In genomic region chr19:14443632-14444216, GRCh38 we compare ENCODE assay signal across 19 cellular contexts. TPM values are rescaled to one million over a fixed set of nuclear protein-coding genes. Genes with fewer than 3 reads are reported as not detected.
DNase-seq lines count a peak whose midpoint lies in the region; ATAC-seq, FAIRE-seq and TF ChIP-seq lines count a peak whose summit lies in the region.
"Had no signal": no experiment of that assay in that cellular context is flagged by ENCODE, and none has a peak within 500 bp of the region (broad histone marks: within the 10 kb centered on the region; RNA-seq: fewer than 3 reads in every experiment).

No MANE protein-coding gene starts in this region.

- peaks cover 21 to 52% of the 10 kb centered on the region in 2 experiments for H3K36me3 ChIP-seq in HepG2 (replicated peaks in 1 of 2; ENCODE audit: control insufficient read depth in 1 of 2, insufficient read depth in 2 of 2, low read length in 2 of 2)
- peaks cover 0 to 56% (median 22%) of the 10 kb centered on the region in 4 donors for H3K36me3 ChIP-seq in right lobe of liver
- peaks cover 24 to 50% of the 10 kb centered on the region in 2 experiments for H3K36me3 ChIP-seq in GM12878 (ENCODE audit: control insufficient read depth in 2 of 2, insufficient read depth in 2 of 2, low read length in 1 of 2)

- ATAC-seq in HepG2 (no peak), right lobe of liver (no peak), GM12878 (no peak)

- H3K79me2 ChIP-seq in HepG2 (ENCODE audit: insufficient read depth, low read length) (peaks cover 4% of the 10 kb centered on the region), GM12878 (ENCODE audit: control insufficient read depth, insufficient read depth, low read length) (peaks cover 19% of the 10 kb centered on the region)

- H3K4me3 ChIP-seq in HepG2 (replicated peaks in 1 of 3; ENCODE audit: insufficient read depth in 1 of 3, low read depth in 2 of 3, low read length in 3 of 3) (no peak overlapping the region), right lobe of liver (no peak overlapping the region), GM12878 (no peak overlapping the region)
- H3K4me3 ChIP-seq: BLaER1 treated with 17β-estradiol and CSF1 and Interleukin-3, amounts not matched to agents 10 nM and 100 nM had no signal

- H3K9me3 ChIP-seq in HepG2 (ENCODE audit: low read length) (no peaks in the 10 kb centered on the region), right lobe of liver (no peaks in the 10 kb centered on the region), GM12878 (replicated peaks; ENCODE audit: control insufficient read depth, insufficient read depth, low read length) (no peaks in the 10 kb centered on the region)
- H3K9me3 ChIP-seq: BLaER1 treated with 17β-estradiol and CSF1 and Interleukin-3, amounts not matched to agents 10 nM and 100 nM had no signal

- H3K9me3 Mint-ChIP-seq in immature natural killer cell: no peaks in the 10 kb centered on the region
- H3K9me3 Mint-ChIP-seq: CD4-positive, CD25-positive, alpha-beta regulatory T cell; IgD-negative memory B cell had no signal

- H3K4me1 ChIP-seq in HepG2 (ENCODE audit: insufficient read depth, low read length) (peaks cover 15% of the 10 kb centered on the region), right lobe of liver (peaks cover 0 to 5% (median 0%) of the 10 kb centered on the region in 4 donors), GM12878 (ENCODE audit: control insufficient read depth, insufficient read depth, low read length) (peaks cover 11% of the 10 kb centered on the region)

- in situ Hi-C loops in HepG2 (cut with HindIII; ENCODE audit: extremely low pct_ligation_motif_present, low pct_unique_long_range_greater_than_20kb): no loop called here
- in situ Hi-C loops in GM12878 (cut with MboI): no loop called here
- in situ Hi-C loops in G401 (cut with HindIII; ENCODE audit: low sequenced_read_pairs): no loop called here

- POLR2A ChIA-PET in HepG2 (lab: Yijun Ruan, JAX) (no interaction called here), GM12878 (lab: Charles Lee) (no interaction called here)

- DNase-seq in HepG2 (ENCODE audit: low spot score) (no peak), right lobe of liver (no peak), GM12878 (ENCODE audit: low read depth, low spot score) (no peak), immature natural killer cell (no peak), NCI-H82 (lab: John Stamatoyannopoulos, UW) (no peak), G401 (ENCODE audit: low spot score) (no peak), NCI-H1930 (lab: John Stamatoyannopoulos, UW) (no peak)
- DNase-seq: 8988T; ACHN; Calu3; CD4-positive, CD25-positive, alpha-beta regulatory T cell; DMS 273 treated with DMSO at 0.1 percent for 48 hours; HCEC 1CT had no signal

- intact Hi-C loops in HepG2 (cut with micrococcal nuclease; ENCODE audit: unreplicated experiment): no loop called here
- intact Hi-C loops in right lobe of liver (cut with DNase I): no loop called here
- intact Hi-C loops in GM12878 (cut with micrococcal nuclease; ENCODE audit: unreplicated experiment): no loop called here

- no peak overlapping the region for H3K27ac ChIP-seq in HepG2 (ENCODE audit: extremely low read length, insufficient read depth, low read length)
- no peak overlapping the region for H3K27ac ChIP-seq in right lobe of liver
- no peak overlapping the region for H3K27ac ChIP-seq in GM12878 (ENCODE audit: control insufficient read depth, insufficient read depth)
- H3K27ac ChIP-seq: BLaER1 treated with 17β-estradiol and CSF1 and Interleukin-3, amounts not matched to agents 10 nM and 100 nM; HL-60 had no signal

- TF ChIP-seq POLR2A in HepG2 (IDR thresholded peaks at IDR 0.05; ENCODE audit: insufficient read depth in 1 of 2, low read depth in 2 of 2, low read length in 2 of 2) (no peak), right lobe of liver (IDR thresholded peaks at IDR 0.05) (no peak), GM12878 (IDR thresholded peaks at IDR 0.05; ENCODE audit: low read depth, low read length) (no peak)

- no peak for TF ChIP-seq EP300 in HepG2 (IDR thresholded peaks at IDR 0.05; ENCODE audit: low read depth in 2 of 2, low read length in 2 of 2)
- no peak for TF ChIP-seq EP300 in HepG2 (CRISPR knock-in tag; IDR thresholded peaks at IDR 0.05; ENCODE audit: borderline replicate concordance)
- TF ChIP-seq EP300 in GM12878 (IDR thresholded peaks at IDR 0.05; ENCODE audit: borderline replicate concordance in 1 of 2, control insufficient read depth in 1 of 2, low read depth in 2 of 2, low read length in 2 of 2): no peak

- 96% methylated on average over 13 of the region's 14 CpGs for WGBS in HepG2 (ENCODE audit: low lambda C conversion rate)
- WGBS in right lobe of liver (ENCODE audit: insufficient coverage, low coverage, low lambda C conversion rate, missing lambda C conversion rate): 95% methylated on average over 7 of the region's 14 CpGs
- 95% methylated on average over 14 of the region's 14 CpGs for WGBS in GM12878 (ENCODE audit: insufficient coverage, insufficient replicate concordance, low lambda C conversion rate, missing lambda C conversion rate)

- H3K4me2 ChIP-seq in HepG2 (ENCODE audit: low read depth, low read length): no peak overlapping the region
- H3K4me2 ChIP-seq in GM12878 (ENCODE audit: control insufficient read depth, insufficient read depth): no peak overlapping the region
- H3K4me2 ChIP-seq: BLaER1 treated with 17β-estradiol and CSF1 and Interleukin-3, amounts not matched to agents 10 nM and 100 nM had no signal

- H3K9ac ChIP-seq in HepG2 (ENCODE audit: insufficient read depth, low read depth, low read length): no peak overlapping the region
- no peak overlapping the region for H3K9ac ChIP-seq in GM12878 (ENCODE audit: control insufficient read depth, insufficient read depth, low read length)
- H3K9ac ChIP-seq: BLaER1 treated with 17β-estradiol and CSF1 and Interleukin-3, amounts not matched to agents 10 nM and 100 nM had no signal

- no peak for TF ChIP-seq RAD21 in HepG2 (CRISPR knock-in tag; IDR thresholded peaks at IDR 0.05)
- no peak for TF ChIP-seq RAD21 in GM12878 (IDR thresholded peaks at IDR 0.05; ENCODE audit: insufficient read depth, low read depth, low read length)

- H3K4me1 Mint-ChIP-seq in immature natural killer cell: peaks cover 51 to 56% of the 10 kb centered on the region in 2 donors

- CTCF ChIA-PET in HepG2 (lab: Yijun Ruan, JAX; ENCODE audit: low intra/inter-chr PET ratio, low total read pairs): no interaction called here
- CTCF ChIA-PET in GM12878 (lab: Yijun Ruan, JAX): no interaction called here

- FAIRE-seq in HepG2 (lab: Jason Lieb, UNC): no peak
- no peak for FAIRE-seq in GM12878 (lab: Jason Lieb, UNC)
- FAIRE-seq: GM19239 had no signal

- BruUV-seq in HepG2 (replicated peaks; lab: Mats Ljungman, UMichigan): no TSS peak
- no TSS peak for BruUV-seq in GM12878 (replicated peaks; lab: Mats Ljungman, UMichigan)

- peak overlapping the region in 4 of 6 donors; percentile 24 to 69 (median 44) for H3K27ac Mint-ChIP-seq in immature natural killer cell

- peak overlapping the region in 1 of 5 donors; percentile 15 for H3K4me3 Mint-ChIP-seq in immature natural killer cell

- H2AFZ ChIP-seq in HepG2 (ENCODE audit: low read length) (no peak overlapping the region), GM12878 (ENCODE audit: control insufficient read depth, low read depth, low read length) (no peak overlapping the region)

- SMC1A ChIA-PET in GM12878 (lab: Charles Lee; ENCODE audit: uncharacterized antibody, unreplicated experiment): no interaction called here

- H3K27me3 Mint-ChIP-seq in immature natural killer cell (ENCODE audit: low read depth in 3 of 3): peaks cover 3 to 12% (median 9%) of the 10 kb centered on the region in 3 donors
- H3K27me3 Mint-ChIP-seq: CD4-positive, CD25-positive, alpha-beta regulatory T cell had no signal

- H3K27me3 ChIP-seq in HepG2 (ENCODE audit: control insufficient read depth in 1 of 2, insufficient read depth in 2 of 2, low read length in 2 of 2) (no peaks in the 10 kb centered on the region), right lobe of liver (no peaks in the 10 kb centered on the region), GM12878 (replicated peaks in 1 of 2; ENCODE audit: control insufficient read depth in 2 of 2, insufficient read depth in 2 of 2, low read length in 1 of 2) (no peaks in the 10 kb centered on the region)
- H3K27me3 ChIP-seq: BLaER1 treated with 17β-estradiol and CSF1 and Interleukin-3, amounts not matched to agents 10 nM and 100 nM had no signal

- RAD21 ChIA-PET in GM12878 (lab: Charles Lee; ENCODE audit: unreplicated experiment): no interaction called here

- TF ChIP-seq CTCF in HepG2 (CRISPR knock-in tag; IDR thresholded peaks at IDR 0.05) (no peak), right lobe of liver (IDR thresholded peaks at IDR 0.05) (no peak), GM12878 (IDR thresholded peaks at IDR 0.05 in 2 of 3, conservative IDR thresholded peaks at IDR 0.05 in 1 of 3; ENCODE audit: control insufficient read depth in 2 of 3, extremely low read depth in 1 of 3, insufficient read depth in 1 of 3, low read depth in 3 of 3, low read length in 3 of 3) (no peak)

- peaks cover 18 to 39% (median 25%) of the 10 kb centered on the region in 3 donors for H3K36me3 Mint-ChIP-seq in immature natural killer cell

- H4K20me1 ChIP-seq in HepG2 (ENCODE audit: insufficient read depth, low read length): no peaks in the 10 kb centered on the region
- no peaks in the 10 kb centered on the region for H4K20me1 ChIP-seq in GM12878 (ENCODE audit: control insufficient read depth, insufficient read depth)

RNA-seq across cellular contexts. Expression of gene PKN1, which starts 10.6 kb away (rescaled TPM):
- total RNA-seq in HepG2 (2016; rRNA removed; fragmentation: Illumina TruSeq; extraction: Trizol) (46.5 and 54.5 TPM in 2 replicates), right lobe of liver (10 to 100 TPM; 19.5 to 49.4 (median 34.1) TPM), GM12878 (2014; rRNA removed) (68.0 and 80.0 TPM in 2 replicates), GM12878 (2014; rRNA removed; fragmentation: Illumina TruSeq; extraction: Trizol) (47.8 and 54.2 TPM in 2 replicates), GM12878 (2021) (189 and 202 TPM in 2 replicates)
- total RNA-seq in HepG2 (2016; cell fraction: cytosol; rRNA removed; fragmentation: Illumina TruSeq; extraction: Trizol; ENCODE audit: low read depth): 74.4 and 78.2 TPM in 2 replicates
- total RNA-seq in HepG2 (2016; cell fraction: insoluble cytoplasmic fraction; rRNA removed; fragmentation: Illumina TruSeq; extraction: Trizol): 36.1 and 53.0 TPM in 2 replicates
- 120 and 131 TPM in 2 replicates for total RNA-seq in HepG2 (2016; cell fraction: membrane; rRNA removed; fragmentation: Illumina TruSeq; extraction: Trizol)
- 29.1 and 29.6 TPM in 2 replicates for total RNA-seq in HepG2 (2016; cell fraction: nucleus; rRNA removed; fragmentation: Illumina TruSeq; extraction: Trizol)
- polyA plus RNA-seq in HepG2 (2011; rRNA removed) (45.7 and 48.2 TPM in 2 replicates), GM12878 (2011; rRNA removed) (26.0 and 49.8 TPM in 2 replicates), GM12878 (2014; fragmentation: Illumina TruSeq; extraction: Trizol) (18.9 and 45.4 TPM in 2 replicates), GM12878 (2014; fragmentation: Nextera tagmentation; extraction: Ambion mirVana) (1 to 10 TPM; 1.0 to 1.4 TPM), GM12878 (2014; rRNA removed) (77.3 and 91.2 TPM in 2 replicates), GM12878 (2016; fragmentation: Nextera tagmentation; extraction: Ambion mirVana) (10 to 100 TPM; 51.3 to 60.1 TPM), immature natural killer cell (10 to 100 TPM; 74.3 to 94.6 (median 84.7) TPM)
- 48.8 and 73.1 TPM in 2 replicates for polyA plus RNA-seq in HepG2 (2011; cell fraction: cytosol; rRNA removed)
- polyA plus RNA-seq in HepG2 (2011; cell fraction: nucleus; rRNA removed): 78.9 and 92.6 TPM in 2 replicates
- 40.5 and 49.8 TPM in 2 replicates for polyA plus RNA-seq in HepG2 (2012)
- polyA plus RNA-seq in HepG2 (2016; cell fraction: cytosol; fragmentation: Illumina TruSeq; extraction: Trizol; ENCODE audit: low read depth): 89.7 and 95.6 TPM in 2 replicates
- 45.9 and 57.2 TPM in 2 replicates for polyA plus RNA-seq in HepG2 (2016; cell fraction: insoluble cytoplasmic fraction; fragmentation: Illumina TruSeq; extraction: Trizol; ENCODE audit: low read depth)
- 121 and 146 TPM in 2 replicates for polyA plus RNA-seq in HepG2 (2016; cell fraction: membrane; fragmentation: Illumina TruSeq; extraction: Trizol; ENCODE audit: low read depth)
- 61.0 and 63.7 TPM in 2 replicates for polyA plus RNA-seq in HepG2 (2016; cell fraction: nucleus; fragmentation: Illumina TruSeq; extraction: Trizol; ENCODE audit: insufficient read depth, low read depth)
- polyA minus RNA-seq in HepG2 (2011; rRNA and poly(A)+ RNA removed; ENCODE audit: low replicate concordance): 114 and 142 TPM in 2 replicates
- 48.8 and 53.1 TPM in 2 replicates for polyA minus RNA-seq in HepG2 (2011; cell fraction: cytosol; rRNA and poly(A)+ RNA removed)
- 13.8 and 17.4 TPM in 2 replicates for polyA minus RNA-seq in HepG2 (2011; cell fraction: nucleus; rRNA and poly(A)+ RNA removed)
- total RNA-seq in GM12878 (2013; cell fraction: nucleolus; rRNA removed): 65.2 and 69.3 TPM in 2 replicates
- polyA plus RNA-seq in GM12878 (2011; ENCODE audit: low read depth): 24.3 TPM
- polyA plus RNA-seq in GM12878 (2011; cell fraction: cytosol; rRNA removed): 60.4 and 77.2 TPM in 2 replicates
- 89.7 and 112 TPM in 2 replicates for polyA plus RNA-seq in GM12878 (2011; cell fraction: nucleus; rRNA removed)
- polyA plus RNA-seq in GM12878 (2012): 75.7 and 100 TPM in 2 replicates
- polyA minus RNA-seq in GM12878 (2011; rRNA and poly(A)+ RNA removed): 59.2 and 121 TPM in 2 replicates
- 51.6 and 70.8 TPM in 2 replicates for polyA minus RNA-seq in GM12878 (2011; cell fraction: cytosol; rRNA and poly(A)+ RNA removed)
- 17.0 and 26.6 TPM in 2 replicates for polyA minus RNA-seq in GM12878 (2011; cell fraction: nucleus; rRNA and poly(A)+ RNA removed)
- 94.8 and 98.6 TPM in 2 replicates for total RNA-seq in G401 (2014; rRNA removed; shearing (Covaris generic))

RNA-seq across cellular contexts. Expression of gene DDX39A, which starts 24.6 kb away (rescaled TPM):
- total RNA-seq in HepG2 (2016; rRNA removed; fragmentation: Illumina TruSeq; extraction: Trizol) (90.4 and 98.1 TPM in 2 replicates), right lobe of liver (10 to 100 TPM; 12.9 to 34.5 (median 24.6) TPM), GM12878 (2014; rRNA removed) (248 and 280 TPM in 2 replicates), GM12878 (2014; rRNA removed; fragmentation: Illumina TruSeq; extraction: Trizol) (109 and 116 TPM in 2 replicates), GM12878 (2021) (218 and 236 TPM in 2 replicates)
- 41.5 and 49.2 TPM in 2 replicates for total RNA-seq in HepG2 (2016; cell fraction: cytosol; rRNA removed; fragmentation: Illumina TruSeq; extraction: Trizol; ENCODE audit: low read depth)
- 93.0 and 97.0 TPM in 2 replicates for total RNA-seq in HepG2 (2016; cell fraction: insoluble cytoplasmic fraction; rRNA removed; fragmentation: Illumina TruSeq; extraction: Trizol)
- total RNA-seq in HepG2 (2016; cell fraction: membrane; rRNA removed; fragmentation: Illumina TruSeq; extraction: Trizol): 38.7 and 40.2 TPM in 2 replicates
- total RNA-seq in HepG2 (2016; cell fraction: nucleus; rRNA removed; fragmentation: Illumina TruSeq; extraction: Trizol): 72.8 and 77.3 TPM in 2 replicates
- polyA plus RNA-seq in HepG2 (2011; rRNA removed) (34.6 and 37.1 TPM in 2 replicates), GM12878 (2011; rRNA removed) (56.8 and 134 TPM in 2 replicates), GM12878 (2014; fragmentation: Illumina TruSeq; extraction: Trizol) (40.7 and 113 TPM in 2 replicates), GM12878 (2014; fragmentation: Nextera tagmentation; extraction: Ambion mirVana) (100 to 1,000 TPM; 168 to 212 TPM), GM12878 (2014; rRNA removed) (249 and 298 TPM in 2 replicates), GM12878 (2016; fragmentation: Nextera tagmentation; extraction: Ambion mirVana) (100 to 1,000 TPM; 356 to 378 TPM), immature natural killer cell (100 to 1,000 TPM; 117 to 177 (median 144) TPM)
- polyA plus RNA-seq in HepG2 (2011; cell fraction: cytosol; rRNA removed): 16.5 and 25.4 TPM in 2 replicates
- 252 and 355 TPM in 2 replicates for polyA plus RNA-seq in HepG2 (2011; cell fraction: nucleus; rRNA removed)
- polyA plus RNA-seq in HepG2 (2012): 27.4 and 34.2 TPM in 2 replicates
- polyA plus RNA-seq in HepG2 (2016; cell fraction: cytosol; fragmentation: Illumina TruSeq; extraction: Trizol; ENCODE audit: low read depth): 31.0 and 31.5 TPM in 2 replicates
- polyA plus RNA-seq in HepG2 (2016; cell fraction: insoluble cytoplasmic fraction; fragmentation: Illumina TruSeq; extraction: Trizol; ENCODE audit: low read depth): 92.8 and 92.9 TPM in 2 replicates
- polyA plus RNA-seq in HepG2 (2016; cell fraction: membrane; fragmentation: Illumina TruSeq; extraction: Trizol; ENCODE audit: low read depth): 27.7 and 29.4 TPM in 2 replicates
- 163 and 168 TPM in 2 replicates for polyA plus RNA-seq in HepG2 (2016; cell fraction: nucleus; fragmentation: Illumina TruSeq; extraction: Trizol; ENCODE audit: insufficient read depth, low read depth)
- polyA minus RNA-seq in HepG2 (2011; rRNA and poly(A)+ RNA removed; ENCODE audit: low replicate concordance): 45.0 and 198 TPM in 2 replicates
- 8.9 and 15.4 TPM in 2 replicates for polyA minus RNA-seq in HepG2 (2011; cell fraction: cytosol; rRNA and poly(A)+ RNA removed)
- 33.9 and 40.9 TPM in 2 replicates for polyA minus RNA-seq in HepG2 (2011; cell fraction: nucleus; rRNA and poly(A)+ RNA removed)
- 162 and 204 TPM in 2 replicates for total RNA-seq in GM12878 (2013; cell fraction: nucleolus; rRNA removed)
- 90.3 TPM for polyA plus RNA-seq in GM12878 (2011; ENCODE audit: low read depth)
- polyA plus RNA-seq in GM12878 (2011; cell fraction: cytosol; rRNA removed): 158 and 220 TPM in 2 replicates
- polyA plus RNA-seq in GM12878 (2011; cell fraction: nucleus; rRNA removed): 1,234 and 1,343 TPM in 2 replicates
- polyA plus RNA-seq in GM12878 (2012): 147 and 173 TPM in 2 replicates
- polyA minus RNA-seq in GM12878 (2011; rRNA and poly(A)+ RNA removed): 84.7 and 109 TPM in 2 replicates
- polyA minus RNA-seq in GM12878 (2011; cell fraction: cytosol; rRNA and poly(A)+ RNA removed): 46.0 and 52.9 TPM in 2 replicates
- 125 and 175 TPM in 2 replicates for polyA minus RNA-seq in GM12878 (2011; cell fraction: nucleus; rRNA and poly(A)+ RNA removed)
- 181 and 204 TPM in 2 replicates for total RNA-seq in G401 (2014; rRNA removed; shearing (Covaris generic))

RNA-seq across cellular contexts. Expression of gene PTGER1, which starts 31.4 kb away (rescaled TPM):
- total RNA-seq in HepG2 (2016; rRNA removed; fragmentation: Illumina TruSeq; extraction: Trizol): not detected in 2 replicates
- 0.18 TPM in 1 of 2 replicates, not detected in the other for total RNA-seq in HepG2 (2016; cell fraction: cytosol; rRNA removed; fragmentation: Illumina TruSeq; extraction: Trizol; ENCODE audit: low read depth)
- total RNA-seq in HepG2 (2016; cell fraction: insoluble cytoplasmic fraction; rRNA removed; fragmentation: Illumina TruSeq; extraction: Trizol): not detected in 2 replicates
- total RNA-seq in HepG2 (2016; cell fraction: membrane; rRNA removed; fragmentation: Illumina TruSeq; extraction: Trizol): 0.14 and 0.15 TPM in 2 replicates
- total RNA-seq in HepG2 (2016; cell fraction: nucleus; rRNA removed; fragmentation: Illumina TruSeq; extraction: Trizol): not detected in 2 replicates
- polyA plus RNA-seq in HepG2 (2011; rRNA removed): 0.13 and 0.24 TPM in 2 replicates
- polyA plus RNA-seq in HepG2 (2011; cell fraction: cytosol; rRNA removed): 0.14 and 0.27 TPM in 2 replicates
- polyA plus RNA-seq in HepG2 (2011; cell fraction: nucleus; rRNA removed): 0.14 and 0.21 TPM in 2 replicates
- not detected in 2 replicates for polyA plus RNA-seq in HepG2 (2012)
- 0.09 TPM in 1 of 2 replicates, not detected in the other for polyA plus RNA-seq in HepG2 (2016; cell fraction: cytosol; fragmentation: Illumina TruSeq; extraction: Trizol; ENCODE audit: low read depth)
- polyA plus RNA-seq in HepG2 (2016; cell fraction: insoluble cytoplasmic fraction; fragmentation: Illumina TruSeq; extraction: Trizol; ENCODE audit: low read depth): not detected in 2 replicates
- polyA plus RNA-seq in HepG2 (2016; cell fraction: membrane; fragmentation: Illumina TruSeq; extraction: Trizol; ENCODE audit: low read depth): not detected in 2 replicates
- polyA plus RNA-seq in HepG2 (2016; cell fraction: nucleus; fragmentation: Illumina TruSeq; extraction: Trizol; ENCODE audit: insufficient read depth, low read depth): 0.44 TPM in 1 of 2 replicates, not detected in the other
- 0.24 TPM in 1 of 2 replicates, not detected in the other for polyA minus RNA-seq in HepG2 (2011; rRNA and poly(A)+ RNA removed; ENCODE audit: low replicate concordance)
- polyA minus RNA-seq in HepG2 (2011; cell fraction: cytosol; rRNA and poly(A)+ RNA removed): not detected in 2 replicates
- polyA minus RNA-seq in HepG2 (2011; cell fraction: nucleus; rRNA and poly(A)+ RNA removed): not detected in 2 replicates
- under 1 TPM in 4 of 6 experiments, not detected in 2; 0.16 to 0.32 (median 0.29) TPM for total RNA-seq in right lobe of liver
- total RNA-seq in GM12878 (2013; cell fraction: nucleolus; rRNA removed): not detected in 2 replicates
- not detected in 2 replicates for total RNA-seq in GM12878 (2014; rRNA removed)
- total RNA-seq in GM12878 (2014; rRNA removed; fragmentation: Illumina TruSeq; extraction: Trizol): not detected in 2 replicates
- total RNA-seq in GM12878 (2021): not detected in 2 replicates
- polyA plus RNA-seq in GM12878 (2011; ENCODE audit: low read depth): not detected
- not detected in 2 replicates for polyA plus RNA-seq in GM12878 (2011; rRNA removed)
- polyA plus RNA-seq in GM12878 (2011; cell fraction: cytosol; rRNA removed): not detected in 2 replicates
- polyA plus RNA-seq in GM12878 (2011; cell fraction: nucleus; rRNA removed): not detected in 2 replicates
- not detected in 2 replicates for polyA plus RNA-seq in GM12878 (2012)
- not detected in 2 replicates for polyA plus RNA-seq in GM12878 (2014; fragmentation: Illumina TruSeq; extraction: Trizol)
- polyA plus RNA-seq in GM12878 (2014; fragmentation: Nextera tagmentation; extraction: Ambion mirVana): not detected
- polyA plus RNA-seq in GM12878 (2014; rRNA removed): not detected in 2 replicates
- not detected for polyA plus RNA-seq in GM12878 (2016; fragmentation: Nextera tagmentation; extraction: Ambion mirVana)
- not detected in 2 replicates for polyA minus RNA-seq in GM12878 (2011; rRNA and poly(A)+ RNA removed)
- not detected in 2 replicates for polyA minus RNA-seq in GM12878 (2011; cell fraction: cytosol; rRNA and poly(A)+ RNA removed)
- polyA minus RNA-seq in GM12878 (2011; cell fraction: nucleus; rRNA and poly(A)+ RNA removed): not detected in 2 replicates
- polyA plus RNA-seq in immature natural killer cell: 1 to 10 TPM in 1 of 3 donors, under 1 TPM in 1, not detected in 1; 0.17 to 1.2 TPM
- 1.5 TPM in 1 of 2 replicates, not detected in the other for total RNA-seq in G401 (2014; rRNA removed; shearing (Covaris generic))
- total RNA-seq: CD4-positive, CD25-positive, alpha-beta regulatory T cell; Daoy; H4 had no signal
- polyA plus RNA-seq: CD4-positive, CD25-positive, alpha-beta regulatory T cell; IgD-negative memory B cell had no signal

RNA-seq across cellular contexts. Expression of gene GIPC1, which starts 52.2 kb away (rescaled TPM):
- total RNA-seq in HepG2 (2016; rRNA removed; fragmentation: Illumina TruSeq; extraction: Trizol) (44.3 and 48.1 TPM in 2 replicates), right lobe of liver (10 to 100 TPM; 25.2 to 63.5 (median 29.8) TPM), GM12878 (2014; rRNA removed) (23.4 and 24.1 TPM in 2 replicates), GM12878 (2014; rRNA removed; fragmentation: Illumina TruSeq; extraction: Trizol) (7.0 and 11.3 TPM in 2 replicates), GM12878 (2021) (19.9 and 21.2 TPM in 2 replicates)
- 24.7 and 30.5 TPM in 2 replicates for total RNA-seq in HepG2 (2016; cell fraction: cytosol; rRNA removed; fragmentation: Illumina TruSeq; extraction: Trizol; ENCODE audit: low read depth)
- total RNA-seq in HepG2 (2016; cell fraction: insoluble cytoplasmic fraction; rRNA removed; fragmentation: Illumina TruSeq; extraction: Trizol): 46.7 and 53.0 TPM in 2 replicates
- 34.5 and 47.8 TPM in 2 replicates for total RNA-seq in HepG2 (2016; cell fraction: membrane; rRNA removed; fragmentation: Illumina TruSeq; extraction: Trizol)
- total RNA-seq in HepG2 (2016; cell fraction: nucleus; rRNA removed; fragmentation: Illumina TruSeq; extraction: Trizol): 19.0 and 25.5 TPM in 2 replicates
- polyA plus RNA-seq in HepG2 (2011; rRNA removed) (27.1 and 32.8 TPM in 2 replicates), GM12878 (2011; rRNA removed) (6.4 and 11.2 TPM in 2 replicates), GM12878 (2014; fragmentation: Illumina TruSeq; extraction: Trizol) (1.0 and 5.0 TPM in 2 replicates), GM12878 (2014; fragmentation: Nextera tagmentation; extraction: Ambion mirVana) (1 to 10 TPM in 1 of 2 experiments, under 1 TPM in 1; 0.47 to 1.0 TPM), GM12878 (2014; rRNA removed) (21.4 and 24.1 TPM in 2 replicates), GM12878 (2016; fragmentation: Nextera tagmentation; extraction: Ambion mirVana) (10 to 100 TPM; 15.9 to 18.0 TPM), immature natural killer cell (10 to 100 TPM; 42.0 to 49.0 (median 47.0) TPM)
- polyA plus RNA-seq in HepG2 (2011; cell fraction: cytosol; rRNA removed): 26.8 and 37.9 TPM in 2 replicates
- polyA plus RNA-seq in HepG2 (2011; cell fraction: nucleus; rRNA removed): 27.4 and 33.0 TPM in 2 replicates
- polyA plus RNA-seq in HepG2 (2012): 13.4 and 20.7 TPM in 2 replicates
- polyA plus RNA-seq in HepG2 (2016; cell fraction: cytosol; fragmentation: Illumina TruSeq; extraction: Trizol; ENCODE audit: low read depth): 24.6 and 33.2 TPM in 2 replicates
- polyA plus RNA-seq in HepG2 (2016; cell fraction: insoluble cytoplasmic fraction; fragmentation: Illumina TruSeq; extraction: Trizol; ENCODE audit: low read depth): 49.5 and 56.2 TPM in 2 replicates
- polyA plus RNA-seq in HepG2 (2016; cell fraction: membrane; fragmentation: Illumina TruSeq; extraction: Trizol; ENCODE audit: low read depth): 38.6 and 41.5 TPM in 2 replicates
- 48.3 and 51.4 TPM in 2 replicates for polyA plus RNA-seq in HepG2 (2016; cell fraction: nucleus; fragmentation: Illumina TruSeq; extraction: Trizol; ENCODE audit: insufficient read depth, low read depth)
- polyA minus RNA-seq in HepG2 (2011; rRNA and poly(A)+ RNA removed; ENCODE audit: low replicate concordance): 30.0 and 63.8 TPM in 2 replicates
- 17.9 and 20.6 TPM in 2 replicates for polyA minus RNA-seq in HepG2 (2011; cell fraction: cytosol; rRNA and poly(A)+ RNA removed)
- polyA minus RNA-seq in HepG2 (2011; cell fraction: nucleus; rRNA and poly(A)+ RNA removed): 9.7 and 11.3 TPM in 2 replicates
- total RNA-seq in GM12878 (2013; cell fraction: nucleolus; rRNA removed): 6.6 and 6.9 TPM in 2 replicates
- 4.5 TPM for polyA plus RNA-seq in GM12878 (2011; ENCODE audit: low read depth)
- 13.5 and 21.3 TPM in 2 replicates for polyA plus RNA-seq in GM12878 (2011; cell fraction: cytosol; rRNA removed)
- 11.9 and 15.0 TPM in 2 replicates for polyA plus RNA-seq in GM12878 (2011; cell fraction: nucleus; rRNA removed)
- polyA plus RNA-seq in GM12878 (2012): 11.9 and 12.5 TPM in 2 replicates
- polyA minus RNA-seq in GM12878 (2011; rRNA and poly(A)+ RNA removed): 4.3 and 6.5 TPM in 2 replicates
- polyA minus RNA-seq in GM12878 (2011; cell fraction: cytosol; rRNA and poly(A)+ RNA removed): 27.1 and 42.4 TPM in 2 replicates
- polyA minus RNA-seq in GM12878 (2011; cell fraction: nucleus; rRNA and poly(A)+ RNA removed): 4.0 and 8.5 TPM in 2 replicates
- total RNA-seq in G401 (2014; rRNA removed; shearing (Covaris generic)): 367 and 404 TPM in 2 replicates

Comparison
In these comparisons a context has a peak if more than half of its experiments do, and no peak if none do; other contexts are left out.
1. Of the 75 proteins assayed by ChIP-seq in both HepG2 and GM12878: peak only in HepG2: MXI1 and MYC; only in GM12878: BCL3; in both: none; in neither: 72.